Comparison of ENCODE assay signal across 18 cellular contexts in genomic region chr11:73034777-73035176, GRCh38.
A peak's percentile ranks its signal among the peaks of the same experiment; 100 is the strongest.
DNase-seq lines count a peak whose midpoint lies in the region; ATAC-seq, FAIRE-seq and TF ChIP-seq lines count a peak whose summit lies in the region.
"Had no signal": no experiment of that assay in that cellular context is flagged by ENCODE, and none has a peak within 500 bp of the region (broad histone marks: within the 10 kb centered on the region; RNA-seq: fewer than 3 reads in every experiment).

No MANE protein-coding gene starts in this region.

- no peaks in the 10 kb centered on the region for H3K27me3 Mint-ChIP-seq in activated CD4-positive, alpha-beta T cell treated with anti-CD3 and anti-CD28 coated beads, Interleukin-2, amount 10 ng/mL, durations not matched to agents 24 days and 14 days
- H3K27me3 Mint-ChIP-seq: dendritic cell treated with granulocyte-macrophage colony-stimulating factor and Interleukin-4, amounts not matched to agents 40 ng/mL and 50 ng/mL, for 4 days had no signal

- H3K4me3 ChIP-seq in HEK293 (ENCODE audit: low read depth, low read length) (no peak overlapping the region), small intestine (ENCODE audit: low read depth in 1 of 2, low read length in 2 of 2) (no peak overlapping the region)
- H3K4me3 ChIP-seq: esophagus squamous epithelium, HAP-1, PC-9, SK-N-MC had no signal

- H3K27me3 ChIP-seq in small intestine (ENCODE audit: control insufficient read depth in 2 of 2, insufficient read depth in 2 of 2, low read length in 2 of 2): no peaks in the 10 kb centered on the region
- H3K27me3 ChIP-seq: esophagus squamous epithelium had no signal

- POLR2A ChIA-PET in HEK293 (lab: Yijun Ruan, JAX): no interaction called here

- peaks cover 17% of the 10 kb centered on the region for H3K4me1 Mint-ChIP-seq in activated CD4-positive, alpha-beta T cell treated with anti-CD3 and anti-CD28 coated beads, Interleukin-2, amount 10 ng/mL, durations not matched to agents 24 days and 14 days

- no peaks in the 10 kb centered on the region for H3K9me3 ChIP-seq in HEK293 (ENCODE audit: control insufficient read depth, insufficient read depth, low read depth, low read length)
- H3K9me3 ChIP-seq in small intestine (ENCODE audit: control insufficient read depth, low read depth): no peaks in the 10 kb centered on the region
- H3K9me3 ChIP-seq: esophagus squamous epithelium, HAP-1 had no signal

- 65 to 77% (median 73%) methylated on average over 1 of the region's 1 CpG for WGBS in small intestine, 3 donors

- H3K4me1 ChIP-seq in HEK293 (ENCODE audit: control insufficient read depth, insufficient read depth, low read length) (no peaks in the 10 kb centered on the region), small intestine (ENCODE audit: control insufficient read depth in 2 of 2, insufficient read depth in 1 of 2, low read depth in 1 of 2, low read length in 1 of 2) (no peaks in the 10 kb centered on the region)
- H3K4me1 ChIP-seq: HAP-1 had no signal

- DNase-seq in activated CD4-positive, alpha-beta T cell treated with anti-CD3 and anti-CD28 coated beads, Interleukin-2, amount 10 ng/mL, durations not matched to agents 24 days and 14 days: peak; percentile 61
- DNase-seq in activated CD4-positive, alpha-beta T cell treated with anti-CD3 and anti-CD28 coated beads, Interleukin-2, amount 50 U/mL, for 1 hour: no peak
- DNase-seq in activated naive CD4-positive, alpha-beta T cell treated with anti-CD3 and anti-CD28 coated beads, Interleukin-2, amount 50 U/mL, for 72 hours (ENCODE audit: low spot score in 2 of 2): peak in 1 of 2 donors; percentile 7
- peak; percentile 49 for DNase-seq in small intestine
- DNase-seq in CD1c-positive myeloid dendritic cell (ENCODE audit: extremely low spot score): no peak
- DNase-seq in NCI-H2227 treated with DMSO at 0.1 percent for 48 hours (lab: John Stamatoyannopoulos, UW): no peak
- no peak for DNase-seq in HuH-7 (ENCODE audit: low spot score)
- DNase-seq: esophagus squamous epithelium; glutamatergic neuron; islet precursor cell; NCI-H1930; NCI-H526 treated with DMSO at 0.1 percent for 48 hours; PC-9; stimulated activated naive CD4-positive, alpha-beta T cell treated with Interleukin-2 at 50 U/mL for 16 hours had no signal

- peaks cover 29% of the 10 kb centered on the region for H3K36me3 Mint-ChIP-seq in activated CD4-positive, alpha-beta T cell treated with anti-CD3 and anti-CD28 coated beads, Interleukin-2, amount 10 ng/mL, durations not matched to agents 24 days and 14 days (ENCODE audit: low read depth)
- no peaks in the 10 kb centered on the region for H3K36me3 Mint-ChIP-seq in activated naive CD4-positive, alpha-beta T cell treated with anti-CD3 and anti-CD28 coated beads, Interleukin-2, amount 50 U/mL, for 72 hours

- H3K4me3 Mint-ChIP-seq in activated CD4-positive, alpha-beta T cell treated with anti-CD3 and anti-CD28 coated beads, Interleukin-2, amount 10 ng/mL, durations not matched to agents 24 days and 14 days: peak overlapping the region; percentile 58
- H3K4me3 Mint-ChIP-seq: dendritic cell treated with granulocyte-macrophage colony-stimulating factor and Interleukin-4, amounts not matched to agents 40 ng/mL and 50 ng/mL, for 4 days had no signal

- CTCF ChIA-PET in HEK293 (lab: Yijun Ruan, JAX): interaction anchor here (0.7 kb wide), 1 partner anchor 121 kb away, joined by 3 read pairs; no protein-coding TSS in a partner anchor

- no peaks in the 10 kb centered on the region for H3K9me3 Mint-ChIP-seq in activated CD4-positive, alpha-beta T cell treated with anti-CD3 and anti-CD28 coated beads, Interleukin-2, amount 10 ng/mL, durations not matched to agents 24 days and 14 days
- H3K9me3 Mint-ChIP-seq in activated naive CD4-positive, alpha-beta T cell treated with anti-CD3 and anti-CD28 coated beads, Interleukin-2, amount 50 U/mL, for 72 hours: peaks cover 0 to 4% of the 10 kb centered on the region in 2 donors

- H3K36me3 ChIP-seq in HEK293 (ENCODE audit: control insufficient read depth in 2 of 2, insufficient read depth in 1 of 2, low read length in 2 of 2) (no peaks in the 10 kb centered on the region), small intestine (ENCODE audit: control insufficient read depth in 2 of 2, insufficient read depth in 2 of 2, low read length in 2 of 2) (peaks cover 0 to 3% of the 10 kb centered on the region in 2 donors)
- H3K36me3 ChIP-seq: esophagus squamous epithelium, HAP-1 had no signal

- no peak for TF ChIP-seq CTCF in HEK293 (tag by site-specific recombination; IDR thresholded peaks at IDR 0.05)

- FAIRE-seq in small intestine (lab: Jason Lieb, UNC): no peak

- intact Hi-C loops in activated CD4-positive, alpha-beta T cell treated with anti-CD3 and anti-CD28 coated beads, Interleukin-2, amount 10 ng/mL, durations not matched to agents 24 days and 14 days (cut with micrococcal nuclease): loop anchor here (1.0 to 5.0 kb wide), 4 partner anchors 38 to 108 kb away; partner anchors contain the start of gene FCHSD2

- H3K27ac ChIP-seq in HEK293 (ENCODE audit: extremely low read depth, low read depth, low read length) (no peak overlapping the region), small intestine (ENCODE audit: low read depth in 1 of 2, low read length in 1 of 2) (no peak overlapping the region)
- H3K27ac ChIP-seq: esophagus squamous epithelium, PC-9, SK-N-MC had no signal

- H3K27ac Mint-ChIP-seq in activated CD4-positive, alpha-beta T cell treated with anti-CD3 and anti-CD28 coated beads, Interleukin-2, amount 10 ng/mL, durations not matched to agents 24 days and 14 days: peak overlapping the region; percentile 88
- peak overlapping the region; percentile 74 to 96 for H3K27ac Mint-ChIP-seq in activated naive CD4-positive, alpha-beta T cell treated with anti-CD3 and anti-CD28 coated beads, Interleukin-2, amount 50 U/mL, for 72 hours
- H3K27ac Mint-ChIP-seq: dendritic cell treated with granulocyte-macrophage colony-stimulating factor and Interleukin-4, amounts not matched to agents 40 ng/mL and 50 ng/mL, for 4 days had no signal

- ATAC-seq in activated naive CD4-positive, alpha-beta T cell treated with anti-CD3 and anti-CD28 coated beads, Interleukin-2, amount 50 U/mL, for 72 hours: peak; percentile 79 to 80

TF ChIP-seq in HEK293, 187 proteins besides CTCF, POLR2A, EP300 and RAD21 (continues in another document):
- TF ChIP-seq SP3 (tag by site-specific recombination; IDR thresholded peaks at IDR 0.05) (no peak), BCL11B (tag by site-specific recombination; IDR thresholded peaks at IDR 0.05; ENCODE audit: low read depth) (no peak), ZNF362 (tag by site-specific recombination; IDR thresholded peaks at IDR 0.05) (no peak)
- TF ChIP-seq, protein P1, sequence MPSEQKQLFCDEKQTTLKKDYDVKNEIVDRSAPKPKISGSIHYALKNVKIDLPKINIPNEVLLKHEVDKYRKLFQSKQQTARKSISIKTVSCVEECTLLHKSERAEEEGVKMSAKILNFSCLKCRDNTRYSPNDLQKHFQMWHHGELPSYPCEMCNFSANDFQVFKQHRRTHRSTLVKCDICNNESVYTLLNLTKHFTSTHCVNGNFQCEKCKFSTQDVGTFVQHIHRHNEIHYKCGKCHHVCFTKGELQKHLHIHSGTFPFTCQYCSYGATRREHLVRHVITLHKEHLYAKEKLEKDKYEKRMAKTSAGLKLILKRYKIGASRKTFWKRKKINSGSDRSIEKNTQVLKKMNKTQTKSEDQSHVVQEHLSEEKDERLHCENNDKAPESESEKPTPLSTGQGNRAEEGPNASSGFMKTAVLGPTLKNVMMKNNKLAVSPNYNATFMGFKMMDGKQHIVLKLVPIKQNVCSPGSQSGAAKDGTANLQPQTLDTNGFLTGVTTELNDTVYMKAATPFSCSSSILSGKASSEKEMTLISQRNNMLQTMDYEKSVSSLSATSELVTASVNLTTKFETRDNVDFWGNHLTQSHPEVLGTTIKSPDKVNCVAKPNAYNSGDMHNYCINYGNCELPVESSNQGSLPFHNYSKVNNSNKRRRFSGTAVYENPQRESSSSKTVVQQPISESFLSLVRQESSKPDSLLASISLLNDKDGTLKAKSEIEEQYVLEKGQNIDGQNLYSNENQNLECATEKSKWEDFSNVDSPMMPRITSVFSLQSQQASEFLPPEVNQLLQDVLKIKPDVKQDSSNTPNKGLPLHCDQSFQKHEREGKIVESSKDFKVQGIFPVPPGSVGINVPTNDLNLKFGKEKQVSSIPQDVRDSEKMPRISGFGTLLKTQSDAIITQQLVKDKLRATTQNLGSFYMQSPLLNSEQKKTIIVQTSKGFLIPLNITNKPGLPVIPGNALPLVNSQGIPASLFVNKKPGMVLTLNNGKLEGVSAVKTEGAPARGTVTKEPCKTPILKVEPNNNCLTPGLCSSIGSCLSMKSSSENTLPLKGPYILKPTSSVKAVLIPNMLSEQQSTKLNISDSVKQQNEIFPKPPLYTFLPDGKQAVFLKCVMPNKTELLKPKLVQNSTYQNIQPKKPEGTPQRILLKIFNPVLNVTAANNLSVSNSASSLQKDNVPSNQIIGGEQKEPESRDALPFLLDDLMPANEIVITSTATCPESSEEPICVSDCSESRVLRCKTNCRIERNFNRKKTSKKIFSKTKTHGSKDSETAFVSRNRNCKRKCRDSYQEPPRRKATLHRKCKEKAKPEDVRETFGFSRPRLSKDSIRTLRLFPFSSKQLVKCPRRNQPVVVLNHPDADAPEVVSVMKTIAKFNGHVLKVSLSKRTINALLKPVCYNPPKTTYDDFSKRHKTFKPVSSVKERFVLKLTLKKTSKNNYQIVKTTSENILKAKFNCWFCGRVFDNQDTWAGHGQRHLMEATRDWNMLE (tag by site-specific recombination; conservative IDR thresholded peaks at IDR 0.05; ENCODE audit: low read depth): no peak

Comparison
In these comparisons a context has a peak if more than half of its experiments do, and no peak if none do; other contexts are left out.
1. DNase-seq: peak in activated CD4-positive, alpha-beta T cell treated with anti-CD3 and anti-CD28 coated beads, Interleukin-2, amount 10 ng/mL, durations not matched to agents 24 days and 14 days (single experiment) and small intestine (single experiment); none in activated CD4-positive, alpha-beta T cell treated with anti-CD3 and anti-CD28 coated beads, Interleukin-2, amount 50 U/mL, for 1 hour (single experiment), CD1c-positive myeloid dendritic cell (single experiment), NCI-H2227 treated with DMSO at 0.1 percent for 48 hours (single experiment) and HuH-7 (single experiment).